In genomic region chr2:239935789-239936758, GRCh38 we compare ENCODE assay signal across 21 cellular contexts.
DNase-seq lines count a peak whose midpoint lies in the region; ATAC-seq and TF ChIP-seq lines count a peak whose summit lies in the region.
"Had no signal": no experiment of that assay in that cellular context is flagged by ENCODE, and none has a peak within 500 bp of the region (broad histone marks: within the 10 kb centered on the region; RNA-seq: fewer than 3 reads in every experiment).

No MANE protein-coding gene starts in this region.

- H3K27me3 ChIP-seq in sigmoid colon, result no peaks in the 10 kb centered on the region

- H3K9me3 Mint-ChIP-seq in glutamatergic neuron (ENCODE audit: unreplicated experiment), result peaks cover 11% of the 10 kb centered on the region
- H3K9me3 Mint-ChIP-seq: central memory CD8-positive, alpha-beta T cell; effector memory CD8-positive, alpha-beta T cell had no signal

- H3K27ac ChIP-seq in sigmoid colon, result no peak overlapping the region

- H3K4me1 ChIP-seq in sigmoid colon, result peaks cover 0 to 4% (median 4%) of the 10 kb centered on the region in 4 donors

- H3K27ac Mint-ChIP-seq in glutamatergic neuron (ENCODE audit: unreplicated experiment), result no peak overlapping the region
- H3K27ac Mint-ChIP-seq: activated CD4-positive, alpha-beta T cell treated with anti-CD3 and anti-CD28 coated beads for 36 hours; B cell; effector memory CD8-positive, alpha-beta T cell had no signal

- H3K36me3 ChIP-seq in sigmoid colon, result no peaks in the 10 kb centered on the region

- H3K36me3 Mint-ChIP-seq in glutamatergic neuron (ENCODE audit: unreplicated experiment), result peaks cover 7% of the 10 kb centered on the region

- peaks cover 8% of the 10 kb centered on the region for H3K4me1 Mint-ChIP-seq in glutamatergic neuron (ENCODE audit: low read depth, unreplicated experiment)

- no peak for ATAC-seq in GM19463 (IDR thresholded peaks at IDR 0.05; ENCODE audit: unreplicated experiment)
- ATAC-seq: activated CD4-positive, alpha-beta T cell treated with anti-CD3 and anti-CD28 coated beads for 36 hours; effector memory CD8-positive, alpha-beta T cell; K562; PC-3 had no signal

- WGBS in sigmoid colon, 2 donors, result 92% methylated on average over 20 of the region's 20 CpGs

- TF ChIP-seq POLR2A in sigmoid colon (IDR thresholded peaks at IDR 0.05), result no peak

- TF ChIP-seq CTCF in glutamatergic neuron (IDR thresholded peaks at IDR 0.05; ENCODE audit: partially characterized antibody, unreplicated experiment), result no peak
- TF ChIP-seq CTCF in sigmoid colon (IDR thresholded peaks at IDR 0.05), result no peak

- no peak overlapping the region for H3K4me3 Mint-ChIP-seq in glutamatergic neuron (ENCODE audit: unreplicated experiment)
- H3K4me3 Mint-ChIP-seq: activated CD4-positive, alpha-beta T cell treated with anti-CD3 and anti-CD28 coated beads for 36 hours; B cell; central memory CD8-positive, alpha-beta T cell; effector memory CD8-positive, alpha-beta T cell had no signal

- no peak for TF ChIP-seq EP300 in sigmoid colon (IDR thresholded peaks at IDR 0.05)

- H3K9me3 ChIP-seq in sigmoid colon, result no peaks in the 10 kb centered on the region
- H3K9me3 ChIP-seq: SK-N-SH had no signal

- peak; percentile 11 for DNase-seq in CD1c-positive myeloid dendritic cell (ENCODE audit: extremely low spot score)
- peak; percentile 59 for DNase-seq in HT1080 (ENCODE audit: low read depth)
- peak; percentile 5 for DNase-seq in glutamatergic neuron
- peak; percentile 50 for DNase-seq in sigmoid colon
- no peak for DNase-seq in MV-4-11 (lab: John Stamatoyannopoulos, UW)
- no peak for DNase-seq in activated CD4-positive, alpha-beta T cell treated with anti-CD3 and anti-CD28 coated beads, Interleukin-2, amount 50 U/mL, for 48 hours
- DNase-seq: activated CD4-positive, alpha-beta T cell treated with anti-CD3 and anti-CD28 coated beads for 36 hours; amygdala; effector memory CD8-positive, alpha-beta T cell; hypothalamus; NCI-H1105; NCI-H69; occipital lobe; PC-3; SK-N-SH; stimulated activated CD4-positive, alpha-beta T cell treated with anti-CD3 and anti-CD28 coated beads, Interleukin-2, amount 100 ng/mL, for 48 hours; T-helper 9 cell had no signal

- H3K27me3 Mint-ChIP-seq in glutamatergic neuron (ENCODE audit: unreplicated experiment), result peaks cover 13% of the 10 kb centered on the region
- H3K27me3 Mint-ChIP-seq: activated CD4-positive, alpha-beta T cell treated with anti-CD3 and anti-CD28 coated beads for 36 hours; B cell had no signal

- intact Hi-C loops in sigmoid colon (cut with DNase I), result no loop called here

- H3K4me3 ChIP-seq in sigmoid colon, result no peak overlapping the region
- H3K4me3 ChIP-seq: K562 had no signal

Comparison
In these comparisons a context has a peak if more than half of its experiments do, and no peak if none do; other contexts are left out.
1. DNase-seq: peak in CD1c-positive myeloid dendritic cell (single experiment), HT1080 (single experiment), glutamatergic neuron (single experiment) and sigmoid colon (single experiment); none in MV-4-11 (single experiment) and activated CD4-positive, alpha-beta T cell treated with anti-CD3 and anti-CD28 coated beads, Interleukin-2, amount 50 U/mL, for 48 hours (0 of 2).